Comparison of ENCODE assay signal across 12 cellular contexts in the genomic region with DNA sequence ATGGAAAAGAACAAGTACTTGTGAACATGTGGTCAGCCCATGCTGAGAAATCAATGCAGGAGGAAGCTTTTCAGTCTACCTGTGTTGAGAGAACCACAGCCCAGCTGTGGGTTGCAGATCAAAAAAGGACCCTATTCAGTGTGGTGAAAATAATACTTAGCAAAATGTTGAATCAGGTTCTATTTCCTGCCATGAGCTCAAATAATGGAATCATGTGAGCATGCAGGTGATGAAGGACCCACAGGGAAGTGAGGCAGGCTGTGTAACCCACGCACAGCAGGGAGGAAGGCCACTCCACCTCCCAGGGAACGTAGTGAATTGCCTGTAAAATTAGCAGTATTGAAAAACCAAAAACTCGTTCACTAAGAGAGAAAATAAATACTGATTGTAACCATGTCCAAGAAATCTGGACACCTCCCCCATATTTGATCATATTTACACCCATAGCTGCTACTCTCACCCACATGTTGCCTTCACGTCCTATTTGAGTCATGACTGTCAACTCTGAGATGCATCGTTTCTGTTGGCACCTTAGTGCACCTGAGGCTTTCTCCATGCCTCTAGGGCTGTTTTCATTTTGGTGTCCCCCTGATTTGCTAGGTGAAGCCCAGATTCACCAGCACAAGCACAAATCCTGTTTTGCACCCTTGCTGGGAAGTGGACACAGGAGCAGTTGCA. TPM values are rescaled to one million over a fixed set of nuclear protein-coding genes. Genes with fewer than 3 reads are reported as not detected.
DNase-seq lines count a peak whose midpoint lies in the region; ATAC-seq and TF ChIP-seq lines count a peak whose summit lies in the region.
"Had no signal": no experiment of that assay in that cellular context is flagged by ENCODE, and none has a peak within 500 bp of the region (broad histone marks: within the 10 kb centered on the region; RNA-seq: fewer than 3 reads in every experiment).

No MANE protein-coding gene starts in this region.

- H3K4me1 Mint-ChIP-seq in activated T-cell treated with anti-CD3 and anti-CD28 coated beads, Interleukin-2, amount 50 U/mL, for 24 hours (ENCODE audit: low read depth): peaks cover 23% of the 10 kb centered on the region
- peaks cover 11% of the 10 kb centered on the region for H3K4me1 Mint-ChIP-seq in nephron progenitor cell
- H3K4me1 Mint-ChIP-seq in chondrocyte (ENCODE audit: low read depth): no peaks in the 10 kb centered on the region

- peak; percentile 45 for DNase-seq in activated T-cell treated with anti-CD3 and anti-CD28 coated beads, Interleukin-2, amount 50 U/mL, for 24 hours
- no peak for DNase-seq in activated T-cell treated with anti-CD3 and anti-CD28 coated beads, Interleukin-2, amount 50 U/mL, for 48 hours
- DNase-seq in stimulated activated naive CD8-positive, alpha-beta T cell treated with anti-CD3 and anti-CD28 coated beads, Interleukin-15, Interleukin-2, amounts not matched to agents 100 U/mL and 50 U/mL, for 24 hours: no peak
- DNase-seq in caudate nucleus (lab: John Stamatoyannopoulos, UW) (no peak), nephron progenitor cell (no peak), chondrocyte (ENCODE audit: low spot score) (no peak)
- DNase-seq: NCI-H1694 treated with DMSO at 0.1 percent for 48 hours, retina had no signal

- H3K27ac Mint-ChIP-seq in activated T-cell treated with anti-CD3 and anti-CD28 coated beads, Interleukin-2, amount 50 U/mL, for 24 hours: peak overlapping the region; percentile 87
- H3K27ac Mint-ChIP-seq in nephron progenitor cell: no peak overlapping the region
- no peak overlapping the region for H3K27ac Mint-ChIP-seq in chondrocyte (ENCODE audit: unreplicated experiment)

- H3K27me3 Mint-ChIP-seq in activated T-cell treated with anti-CD3 and anti-CD28 coated beads, Interleukin-2, amount 50 U/mL, for 24 hours: peaks cover 74% of the 10 kb centered on the region
- H3K27me3 Mint-ChIP-seq in nephron progenitor cell (ENCODE audit: low read depth, poor library complexity) (peaks cover 9% of the 10 kb centered on the region), chondrocyte (ENCODE audit: low read depth) (no peaks in the 10 kb centered on the region)

- H3K36me3 Mint-ChIP-seq in activated T-cell treated with anti-CD3 and anti-CD28 coated beads, Interleukin-2, amount 50 U/mL, for 24 hours (ENCODE audit: low read depth): no peaks in the 10 kb centered on the region
- H3K36me3 Mint-ChIP-seq in nephron progenitor cell (ENCODE audit: low read depth) (no peaks in the 10 kb centered on the region), chondrocyte (ENCODE audit: low read depth) (no peaks in the 10 kb centered on the region)

- no peak overlapping the region for H3K27ac ChIP-seq in caudate nucleus (ENCODE audit: low read depth, low read length)
- H3K27ac ChIP-seq: cardiac muscle cell, SJSA1 had no signal

- peak; percentile 28 for ATAC-seq in GM21825 (IDR thresholded peaks at IDR 0.05; ENCODE audit: unreplicated experiment)
- peak; percentile 22 for ATAC-seq in HG03571 (IDR thresholded peaks at IDR 0.05; ENCODE audit: unreplicated experiment)
- peak; percentile 28 for ATAC-seq in stimulated activated naive CD8-positive, alpha-beta T cell treated with anti-CD3 and anti-CD28 coated beads, Interleukin-15, Interleukin-2, amounts not matched to agents 100 U/mL and 50 U/mL, for 24 hours

- TF ChIP-seq CTCF in nephron progenitor cell (IDR thresholded peaks at IDR 0.05) (no peak), chondrocyte (IDR thresholded peaks at IDR 0.05) (no peak)

- peaks cover 3% of the 10 kb centered on the region for H3K9me3 Mint-ChIP-seq in activated T-cell treated with anti-CD3 and anti-CD28 coated beads, Interleukin-2, amount 50 U/mL, for 24 hours
- H3K9me3 Mint-ChIP-seq in nephron progenitor cell (no peaks in the 10 kb centered on the region), chondrocyte (ENCODE audit: low read depth) (no peaks in the 10 kb centered on the region)

- H3K4me3 Mint-ChIP-seq in activated T-cell treated with anti-CD3 and anti-CD28 coated beads, Interleukin-2, amount 50 U/mL, for 24 hours: peak overlapping the region; percentile 9
- H3K4me3 Mint-ChIP-seq in nephron progenitor cell (no peak overlapping the region), chondrocyte (ENCODE audit: unreplicated experiment) (no peak overlapping the region)

RNA-seq across cellular contexts. Expression of a gene that starts 20.5 kb away (rescaled TPM):
- 10.8 to 19.2 TPM (median 11.4 TPM) in 3 replicates for total RNA-seq in chondrocyte
